Comparison of ENCODE assay signal across 1 cellular context in genomic region chr18:76367168-76367785, GRCh38.
TF ChIP-seq lines count a peak whose summit lies in the region.

No MANE protein-coding gene starts in this region.

TF ChIP-seq in SK-N-SH, 30 proteins besides CTCF, POLR2A, EP300 and RAD21 (continued from another document):
- TF ChIP-seq, protein P1, sequence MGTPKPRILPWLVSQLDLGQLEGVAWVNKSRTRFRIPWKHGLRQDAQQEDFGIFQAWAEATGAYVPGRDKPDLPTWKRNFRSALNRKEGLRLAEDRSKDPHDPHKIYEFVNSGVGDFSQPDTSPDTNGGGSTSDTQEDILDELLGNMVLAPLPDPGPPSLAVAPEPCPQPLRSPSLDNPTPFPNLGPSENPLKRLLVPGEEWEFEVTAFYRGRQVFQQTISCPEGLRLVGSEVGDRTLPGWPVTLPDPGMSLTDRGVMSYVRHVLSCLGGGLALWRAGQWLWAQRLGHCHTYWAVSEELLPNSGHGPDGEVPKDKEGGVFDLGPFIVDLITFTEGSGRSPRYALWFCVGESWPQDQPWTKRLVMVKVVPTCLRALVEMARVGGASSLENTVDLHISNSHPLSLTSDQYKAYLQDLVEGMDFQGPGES (IDR thresholded peaks at IDR 0.05; ENCODE audit: low read depth, low read length) = no peak
- TF ChIP-seq EZH2phosphoT487 (IDR thresholded peaks at IDR 0.05; ENCODE audit: borderline replicate concordance, low read depth) (no peak), MEF2A (IDR thresholded peaks at IDR 0.05; ENCODE audit: borderline replicate concordance, low read depth) (no peak), RCOR1 (IDR thresholded peaks at IDR 0.05; ENCODE audit: low read length) (no peak), GABPA (IDR thresholded peaks at IDR 0.05; ENCODE audit: low read depth) (no peak), FOXJ3 (CRISPR knock-in tag; IDR thresholded peaks at IDR 0.05) (no peak), MAX (IDR thresholded peaks at IDR 0.05; ENCODE audit: low read depth) (no peak), FOXM1 (IDR thresholded peaks at IDR 0.05; ENCODE audit: low read depth) (no peak), TEAD4 (IDR thresholded peaks at IDR 0.05; ENCODE audit: borderline replicate concordance, insufficient read depth) (no peak), CHD2 (IDR thresholded peaks at IDR 0.05; ENCODE audit: low read length, partially characterized antibody) (no peak), MXI1 (IDR thresholded peaks at IDR 0.05; ENCODE audit: low read depth, low read length) (no peak), NRF1 (IDR thresholded peaks at IDR 0.05; ENCODE audit: low read depth, low read length) (no peak)
- TF ChIP-seq, protein P2, sequence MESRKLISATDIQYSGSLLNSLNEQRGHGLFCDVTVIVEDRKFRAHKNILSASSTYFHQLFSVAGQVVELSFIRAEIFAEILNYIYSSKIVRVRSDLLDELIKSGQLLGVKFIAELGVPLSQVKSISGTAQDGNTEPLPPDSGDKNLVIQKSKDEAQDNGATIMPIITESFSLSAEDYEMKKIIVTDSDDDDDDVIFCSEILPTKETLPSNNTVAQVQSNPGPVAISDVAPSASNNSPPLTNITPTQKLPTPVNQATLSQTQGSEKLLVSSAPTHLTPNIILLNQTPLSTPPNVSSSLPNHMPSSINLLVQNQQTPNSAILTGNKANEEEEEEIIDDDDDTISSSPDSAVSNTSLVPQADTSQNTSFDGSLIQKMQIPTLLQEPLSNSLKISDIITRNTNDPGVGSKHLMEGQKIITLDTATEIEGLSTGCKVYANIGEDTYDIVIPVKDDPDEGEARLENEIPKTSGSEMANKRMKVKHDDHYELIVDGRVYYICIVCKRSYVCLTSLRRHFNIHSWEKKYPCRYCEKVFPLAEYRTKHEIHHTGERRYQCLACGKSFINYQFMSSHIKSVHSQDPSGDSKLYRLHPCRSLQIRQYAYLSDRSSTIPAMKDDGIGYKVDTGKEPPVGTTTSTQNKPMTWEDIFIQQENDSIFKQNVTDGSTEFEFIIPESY (IDR thresholded peaks at IDR 0.05; ENCODE audit: borderline replicate concordance, low read depth) = no peak
